ENCODE assay signal across 1 cellular context in the genomic region with DNA sequence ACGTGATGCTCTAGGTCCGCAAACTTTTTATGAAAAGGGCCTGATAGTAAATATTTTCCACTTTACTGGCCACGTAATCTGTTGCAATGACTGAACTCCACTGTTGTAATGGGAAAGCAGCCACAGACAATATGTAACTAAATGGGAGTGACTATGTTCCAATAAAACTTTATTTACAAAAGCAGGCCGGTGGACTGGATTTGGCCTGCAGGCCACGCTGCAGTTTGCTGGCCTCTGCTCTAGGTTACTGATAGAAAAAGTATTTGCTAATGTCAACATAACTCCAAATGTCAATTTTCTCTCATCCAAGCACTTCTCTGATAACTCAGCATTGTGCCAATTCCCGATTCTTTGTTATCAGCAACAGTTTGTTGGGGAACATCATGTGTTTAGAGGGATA.
TF ChIP-seq lines count a peak whose summit lies in the region.
"Not testable (repeated sequence)": the region's sequence is repeated elsewhere in the genome, so short reads cannot be mapped to it uniquely, and the experiment has no call there.

No MANE protein-coding gene starts in this region.

TF ChIP-seq in K562, 482 proteins besides CTCF, POLR2A, EP300 and RAD21 (continued from another document):
- TF ChIP-seq, protein P1, sequence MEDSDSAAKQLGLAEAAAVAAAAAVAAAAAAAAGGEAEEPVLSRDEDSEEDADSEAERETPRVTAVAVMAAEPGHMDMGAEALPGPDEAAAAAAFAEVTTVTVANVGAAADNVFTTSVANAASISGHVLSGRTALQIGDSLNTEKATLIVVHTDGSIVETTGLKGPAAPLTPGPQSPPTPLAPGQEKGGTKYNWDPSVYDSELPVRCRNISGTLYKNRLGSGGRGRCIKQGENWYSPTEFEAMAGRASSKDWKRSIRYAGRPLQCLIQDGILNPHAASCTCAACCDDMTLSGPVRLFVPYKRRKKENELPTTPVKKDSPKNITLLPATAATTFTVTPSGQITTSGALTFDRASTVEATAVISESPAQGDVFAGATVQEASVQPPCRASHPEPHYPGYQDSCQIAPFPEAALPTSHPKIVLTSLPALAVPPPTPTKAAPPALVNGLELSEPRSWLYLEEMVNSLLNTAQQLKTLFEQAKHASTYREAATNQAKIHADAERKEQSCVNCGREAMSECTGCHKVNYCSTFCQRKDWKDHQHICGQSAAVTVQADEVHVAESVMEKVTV (CRISPR knock-in tag; IDR thresholded peaks at IDR 0.05), result 0 out of 2 replicates have a peak, but pooled peaks have one; percentile 13
- TF ChIP-seq TAL1 (IDR thresholded peaks at IDR 0.05) (0 out of 2 replicates have a peak, but pooled peaks have one; percentile 4), SP1 (CRISPR knock-in tag; IDR thresholded peaks at IDR 0.05) (0 out of 2 replicates have a peak, but pooled peaks have one; percentile 31), ZNF384 (IDR thresholded peaks at IDR 0.05; ENCODE audit: low read depth, low read length) (peak; percentile 27; the same call in 1 of the 2 replicates), FOXK2 (conservative IDR thresholded peaks at IDR 0.05 in 1 of 2, IDR thresholded peaks at IDR 0.05 in 1 of 2; ENCODE audit: low read depth in 2 of 2) (peak in 1 of 2 experiments; percentile 36; a peak in 1 of 4 replicates), ZFX (CRISPR knock-in tag; IDR thresholded peaks at IDR 0.05) (peak; percentile 89), JUND (tag; IDR thresholded peaks at IDR 0.05; ENCODE audit: borderline replicate concordance, low read depth, low read length) (0 out of 3 replicates have a peak, but pooled peaks have one; percentile 28), SMAD4 (CRISPR knock-in tag; conservative IDR thresholded peaks at IDR 0.05) (0 out of 2 replicates have a peak, but pooled peaks have one; percentile 25), EP400 (IDR thresholded peaks at IDR 0.05) (0 out of 2 replicates have a peak, but pooled peaks have one; percentile 14)
- TF ChIP-seq, protein P2, sequence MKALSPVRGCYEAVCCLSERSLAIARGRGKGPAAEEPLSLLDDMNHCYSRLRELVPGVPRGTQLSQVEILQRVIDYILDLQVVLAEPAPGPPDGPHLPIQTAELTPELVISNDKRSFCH (CRISPR knock-in tag; IDR thresholded peaks at IDR 0.05), result not testable (repeated sequence)
- TF ChIP-seq, protein P2 (tag; IDR thresholded peaks at IDR 0.05), result peak; percentile 87
- TF ChIP-seq, protein P3, sequence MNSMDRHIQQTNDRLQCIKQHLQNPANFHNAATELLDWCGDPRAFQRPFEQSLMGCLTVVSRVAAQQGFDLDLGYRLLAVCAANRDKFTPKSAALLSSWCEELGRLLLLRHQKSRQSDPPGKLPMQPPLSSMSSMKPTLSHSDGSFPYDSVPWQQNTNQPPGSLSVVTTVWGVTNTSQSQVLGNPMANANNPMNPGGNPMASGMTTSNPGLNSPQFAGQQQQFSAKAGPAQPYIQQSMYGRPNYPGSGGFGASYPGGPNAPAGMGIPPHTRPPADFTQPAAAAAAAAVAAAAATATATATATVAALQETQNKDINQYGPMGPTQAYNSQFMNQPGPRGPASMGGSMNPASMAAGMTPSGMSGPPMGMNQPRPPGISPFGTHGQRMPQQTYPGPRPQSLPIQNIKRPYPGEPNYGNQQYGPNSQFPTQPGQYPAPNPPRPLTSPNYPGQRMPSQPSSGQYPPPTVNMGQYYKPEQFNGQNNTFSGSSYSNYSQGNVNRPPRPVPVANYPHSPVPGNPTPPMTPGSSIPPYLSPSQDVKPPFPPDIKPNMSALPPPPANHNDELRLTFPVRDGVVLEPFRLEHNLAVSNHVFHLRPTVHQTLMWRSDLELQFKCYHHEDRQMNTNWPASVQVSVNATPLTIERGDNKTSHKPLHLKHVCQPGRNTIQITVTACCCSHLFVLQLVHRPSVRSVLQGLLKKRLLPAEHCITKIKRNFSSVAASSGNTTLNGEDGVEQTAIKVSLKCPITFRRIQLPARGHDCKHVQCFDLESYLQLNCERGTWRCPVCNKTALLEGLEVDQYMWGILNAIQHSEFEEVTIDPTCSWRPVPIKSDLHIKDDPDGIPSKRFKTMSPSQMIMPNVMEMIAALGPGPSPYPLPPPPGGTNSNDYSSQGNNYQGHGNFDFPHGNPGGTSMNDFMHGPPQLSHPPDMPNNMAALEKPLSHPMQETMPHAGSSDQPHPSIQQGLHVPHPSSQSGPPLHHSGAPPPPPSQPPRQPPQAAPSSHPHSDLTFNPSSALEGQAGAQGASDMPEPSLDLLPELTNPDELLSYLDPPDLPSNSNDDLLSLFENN (IDR thresholded peaks at IDR 0.05; ENCODE audit: low read depth in 2 of 2, low read length in 2 of 2), result 0 out of 4 replicates have a peak, but pooled peaks of 1 of the 2 experiments have one; percentile 20
- not testable (repeated sequence) for TF ChIP-seq JUND (IDR thresholded peaks at IDR 0.05; ENCODE audit: borderline replicate concordance, low read depth, low read length)
- TF ChIP-seq, protein P4, sequence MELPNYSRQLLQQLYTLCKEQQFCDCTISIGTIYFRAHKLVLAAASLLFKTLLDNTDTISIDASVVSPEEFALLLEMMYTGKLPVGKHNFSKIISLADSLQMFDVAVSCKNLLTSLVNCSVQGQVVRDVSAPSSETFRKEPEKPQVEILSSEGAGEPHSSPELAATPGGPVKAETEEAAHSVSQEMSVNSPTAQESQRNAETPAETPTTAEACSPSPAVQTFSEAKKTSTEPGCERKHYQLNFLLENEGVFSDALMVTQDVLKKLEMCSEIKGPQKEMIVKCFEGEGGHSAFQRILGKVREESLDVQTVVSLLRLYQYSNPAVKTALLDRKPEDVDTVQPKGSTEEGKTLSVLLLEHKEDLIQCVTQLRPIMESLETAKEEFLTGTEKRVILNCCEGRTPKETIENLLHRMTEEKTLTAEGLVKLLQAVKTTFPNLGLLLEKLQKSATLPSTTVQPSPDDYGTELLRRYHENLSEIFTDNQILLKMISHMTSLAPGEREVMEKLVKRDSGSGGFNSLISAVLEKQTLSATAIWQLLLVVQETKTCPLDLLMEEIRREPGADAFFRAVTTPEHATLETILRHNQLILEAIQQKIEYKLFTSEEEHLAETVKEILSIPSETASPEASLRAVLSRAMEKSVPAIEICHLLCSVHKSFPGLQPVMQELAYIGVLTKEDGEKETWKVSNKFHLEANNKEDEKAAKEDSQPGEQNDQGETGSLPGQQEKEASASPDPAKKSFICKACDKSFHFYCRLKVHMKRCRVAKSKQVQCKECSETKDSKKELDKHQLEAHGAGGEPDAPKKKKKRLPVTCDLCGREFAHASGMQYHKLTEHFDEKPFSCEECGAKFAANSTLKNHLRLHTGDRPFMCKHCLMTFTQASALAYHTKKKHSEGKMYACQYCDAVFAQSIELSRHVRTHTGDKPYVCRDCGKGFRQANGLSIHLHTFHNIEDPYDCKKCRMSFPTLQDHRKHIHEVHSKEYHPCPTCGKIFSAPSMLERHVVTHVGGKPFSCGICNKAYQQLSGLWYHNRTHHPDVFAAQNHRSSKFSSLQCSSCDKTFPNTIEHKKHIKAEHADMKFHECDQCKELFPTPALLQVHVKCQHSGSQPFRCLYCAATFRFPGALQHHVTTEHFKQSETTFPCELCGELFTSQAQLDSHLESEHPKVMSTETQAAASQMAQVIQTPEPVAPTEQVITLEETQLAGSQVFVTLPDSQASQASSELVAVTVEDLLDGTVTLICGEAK (IDR thresholded peaks at IDR 0.05), result peak; percentile 99
- TF ChIP-seq, protein P4 (CRISPR knock-in tag; IDR thresholded peaks at IDR 0.05), result peak; percentile 99
TF ChIP-seq in K562: peak in this region for 17; not testable (repeated sequence) for 465.
